Comparison of ENCODE assay signal across 8 cellular contexts in the genomic region with DNA sequence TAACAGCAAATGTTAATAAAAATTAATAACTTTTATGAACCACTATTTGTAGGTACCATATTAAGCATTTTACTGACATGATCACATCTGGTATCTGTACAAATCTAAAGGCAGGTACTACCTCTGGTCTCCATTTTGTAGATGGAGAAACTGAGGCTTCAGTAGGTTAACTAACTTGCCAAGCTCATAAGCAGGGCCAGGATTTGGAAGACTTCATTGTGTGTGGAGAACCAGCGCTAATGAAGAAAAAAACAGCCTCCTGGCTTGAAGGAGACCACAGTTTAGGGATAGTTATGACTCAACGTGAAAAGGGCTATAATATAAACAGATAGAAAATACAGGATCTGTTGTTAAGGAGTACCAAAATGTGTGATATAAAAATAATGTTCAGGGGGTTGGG. TPM values are rescaled to one million over a fixed set of nuclear protein-coding genes. Genes with fewer than 3 reads are reported as not detected.
DNase-seq lines count a peak whose midpoint lies in the region; TF ChIP-seq lines count a peak whose summit lies in the region.

No MANE protein-coding gene starts in this region.

- H3K36me3 ChIP-seq in GM06990 (ENCODE audit: control insufficient read depth, insufficient read depth, low read length) (no peaks in the 10 kb centered on the region), PC-9 (ENCODE audit: low read depth) (peaks cover 23% of the 10 kb centered on the region; the same call in 1 of the 2 replicates), esophagus squamous epithelium (peaks cover 0 to 28% (median 3%) of the 10 kb centered on the region in 3 donors)

- no peak for DNase-seq in GM06990 (ENCODE audit: extremely low read depth, insufficient read length)
- DNase-seq in PC-9 = no peak
- no peak for DNase-seq in esophagus squamous epithelium (lab: John Stamatoyannopoulos, UW)
- DNase-seq in progenitor cell of endocrine pancreas (ENCODE audit: low spot score, unreplicated experiment) = no peak
- no peak for DNase-seq in T1000 (lab: John Stamatoyannopoulos, UW)
- DNase-seq in kidney glomerular epithelial cell (lab: John Stamatoyannopoulos, UW) = no peak
- DNase-seq in COR-L47 (lab: John Stamatoyannopoulos, UW) = no peak
- DNase-seq in NOMO-1 treated with DMSO at 0.1 percent for 48 hours (lab: John Stamatoyannopoulos, UW; ENCODE audit: unreplicated experiment) = no peak

- CTCF ChIA-PET in PC-9 (lab: Charles Lee) = interaction anchor here (0.6 kb wide), 1 partner anchor 224 kb away, joined by 3 read pairs; no protein-coding TSS in a partner anchor

- peaks cover 36% of the 10 kb centered on the region for H3K79me2 ChIP-seq in PC-9 (ENCODE audit: low read depth)

- no TSS peak for BruUV-seq in PC-9 (replicated peaks; lab: Mats Ljungman, UMichigan)

- no peaks in the 10 kb centered on the region for H3K9me3 Mint-ChIP-seq in progenitor cell of endocrine pancreas (ENCODE audit: low read depth)

- no peaks in the 10 kb centered on the region for H4K20me1 ChIP-seq in PC-9 (ENCODE audit: insufficient read depth)

- H3K4me3 Mint-ChIP-seq in progenitor cell of endocrine pancreas (ENCODE audit: low read depth) = peak overlapping the region; percentile 79

- H3K4me3 ChIP-seq in GM06990 (replicated peaks; ENCODE audit: low read depth, low read length) = peak overlapping the region; percentile 96
- H3K4me3 ChIP-seq in PC-9 = peak overlapping the region; percentile 93
- H3K4me3 ChIP-seq in esophagus squamous epithelium = peak overlapping the region; percentile 66 to 88 (median 74)

- no peaks in the 10 kb centered on the region for H3K27me3 ChIP-seq in GM06990 (replicated peaks; ENCODE audit: control insufficient read depth, insufficient read depth, low read length)
- no peaks in the 10 kb centered on the region for H3K27me3 ChIP-seq in PC-9 (ENCODE audit: insufficient read depth, low read depth)
- no peaks in the 10 kb centered on the region for H3K27me3 ChIP-seq in esophagus squamous epithelium

- POLR2A ChIA-PET in PC-9 (lab: Charles Lee; ENCODE audit: unreplicated experiment) = no interaction called here

- no peak overlapping the region; the same call in 1 of the 2 replicates for H2AFZ ChIP-seq in PC-9

- H3K36me3 Mint-ChIP-seq in progenitor cell of endocrine pancreas (ENCODE audit: insufficient read depth) = no peaks in the 10 kb centered on the region

- intact Hi-C loops in PC-9 (cut with micrococcal nuclease; ENCODE audit: unreplicated experiment) (no loop called here), esophagus squamous epithelium (cut with DNase I) (no loop called here)

- H3K9me3 ChIP-seq in PC-9 (ENCODE audit: insufficient read depth, low read depth) (no peaks in the 10 kb centered on the region), esophagus squamous epithelium (no peaks in the 10 kb centered on the region)

- H3K27ac Mint-ChIP-seq in progenitor cell of endocrine pancreas = no peak overlapping the region

- no peaks in the 10 kb centered on the region for H3K27me3 Mint-ChIP-seq in progenitor cell of endocrine pancreas

- no peak for TF ChIP-seq CTCF in GM06990 (IDR thresholded peaks at IDR 0.05; ENCODE audit: insufficient read depth, low read length, poor library complexity, severe bottlenecking)
- no peak for TF ChIP-seq CTCF in PC-9 (conservative IDR thresholded peaks at IDR 0.05)
- TF ChIP-seq CTCF in esophagus squamous epithelium (IDR thresholded peaks at IDR 0.05) = no peak
- no peak for TF ChIP-seq CTCF in progenitor cell of endocrine pancreas (IDR thresholded peaks at IDR 0.05; ENCODE audit: unreplicated experiment)

- peaks cover 11% of the 10 kb centered on the region for H3K4me1 Mint-ChIP-seq in progenitor cell of endocrine pancreas (ENCODE audit: low read depth)

- no peaks in the 10 kb centered on the region for H3K9me2 ChIP-seq in PC-9 (ENCODE audit: insufficient read depth)

- H3F3A ChIP-seq in PC-9 (ENCODE audit: insufficient read depth, low read depth) = peaks cover 18% of the 10 kb centered on the region

- TF ChIP-seq POLR2A in esophagus squamous epithelium (IDR thresholded peaks at IDR 0.05) = no peak

- H3K4me2 ChIP-seq in PC-9 = peak overlapping the region; percentile 80

- peaks cover 23% of the 10 kb centered on the region for H3K4me1 ChIP-seq in PC-9 (replicated peaks; ENCODE audit: insufficient read depth)
- peaks cover 14 to 44% (median 14%) of the 10 kb centered on the region in 3 donors for H3K4me1 ChIP-seq in esophagus squamous epithelium

- 37 to 39% methylated on average over 2 of the region's 2 CpGs for WGBS in esophagus squamous epithelium, 2 donors

- no peak overlapping the region; the same call in 1 of the 2 replicates for H3K27ac ChIP-seq in PC-9
- H3K27ac ChIP-seq in esophagus squamous epithelium = no peak overlapping the region

RNA-seq across cellular contexts. Expression of gene NUP37, which starts 1.0 kb away (rescaled TPM):
- 48.2 and 72.4 TPM in 2 replicates for total RNA-seq in PC-9 (2021)
- total RNA-seq in esophagus squamous epithelium = 10 to 100 TPM; 18.1 to 39.1 (median 27.3) TPM
- total RNA-seq in progenitor cell of endocrine pancreas = 28.7 and 33.6 TPM in 2 replicates

RNA-seq across cellular contexts. Expression of gene PARPBP, which starts 1.1 kb away (rescaled TPM):
- 12.8 and 16.2 TPM in 2 replicates for total RNA-seq in PC-9 (2021)
- 10 to 100 TPM in 2 of 4 donors, 1 to 10 TPM in 2; 6.1 to 13.3 (median 8.7) TPM for total RNA-seq in esophagus squamous epithelium
- total RNA-seq in progenitor cell of endocrine pancreas = 16.9 and 17.0 TPM in 2 replicates

RNA-seq across cellular contexts. Expression of gene WASHC3, which starts 57.1 kb away (rescaled TPM):
- total RNA-seq in PC-9 (2021) (20.9 and 29.7 TPM in 2 replicates), esophagus squamous epithelium (10 to 100 TPM; 36.3 to 60.8 (median 51.1) TPM), progenitor cell of endocrine pancreas (14.5 and 16.8 TPM in 2 replicates)
